ENCODE assay signal across 10 cellular contexts in genomic region chr1:156149374-156150106, GRCh38. TPM values are rescaled to one million over a fixed set of nuclear protein-coding genes. Genes with fewer than 3 reads are reported as not detected.
DNase-seq lines count a peak whose midpoint lies in the region; ATAC-seq and TF ChIP-seq lines count a peak whose summit lies in the region.
"Had no signal": no experiment of that assay in that cellular context is flagged by ENCODE, and none has a peak within 500 bp of the region (broad histone marks: within the 10 kb centered on the region; RNA-seq: fewer than 3 reads in every experiment).

No MANE protein-coding gene starts in this region.

- H3K4me3 ChIP-seq in iPS-15b (ENCODE audit: low read depth, low read length) (peak overlapping the region; percentile 58), GM23248 (no peak overlapping the region)

- no peaks in the 10 kb centered on the region for H4K20me1 ChIP-seq in GM23248 (ENCODE audit: insufficient read depth)

- no peak overlapping the region for H2AFZ ChIP-seq in GM23248

- DNase-seq in GM23248 = no peak
- DNase-seq in NCI-H1436 treated with DMSO at 0.1 percent for 48 hours (lab: John Stamatoyannopoulos, UW) = no peak
- DNase-seq in inferior parietal cortex (ENCODE audit: extremely low spot score) = no peak
- no peak for DNase-seq in UCSD-AML1 (lab: John Stamatoyannopoulos, UW; ENCODE audit: unreplicated experiment)
- DNase-seq: GF-D8, NCI-H345 had no signal

- peaks cover 2% of the 10 kb centered on the region for H3K36me3 ChIP-seq in iPS-15b (ENCODE audit: control insufficient read depth, insufficient read depth, low read length)
- no peaks in the 10 kb centered on the region for H3K36me3 ChIP-seq in GM23248 (ENCODE audit: low read depth)

- in situ Hi-C loops in GM23248 (cut with MboI) = loop anchor here (10.0 kb wide), 1 partner anchor 75 kb away; no protein-coding TSS in a partner anchor

- peak; percentile 68 for TF ChIP-seq POLR2A in GM15510 (IDR thresholded peaks at IDR 0.05; ENCODE audit: borderline replicate concordance, extremely low read depth, insufficient read length)

- H3F3A ChIP-seq in GM23248 (ENCODE audit: insufficient read depth) = peaks cover 17% of the 10 kb centered on the region

- H3K79me2 ChIP-seq in GM23248 (ENCODE audit: insufficient read depth) = no peaks in the 10 kb centered on the region

- H3K9ac ChIP-seq in iPS-15b (ENCODE audit: low read depth, low read length) = no peak overlapping the region
- no peak overlapping the region for H3K9ac ChIP-seq in GM23248

- H3K27me3 ChIP-seq in iPS-15b (ENCODE audit: control insufficient read depth, insufficient read depth, low read length) = no peaks in the 10 kb centered on the region
- no peaks in the 10 kb centered on the region for H3K27me3 ChIP-seq in GM23248 (replicated peaks; ENCODE audit: insufficient read depth)

- H3K9me2 ChIP-seq in GM23248 (ENCODE audit: insufficient read depth) = no peaks in the 10 kb centered on the region

- ATAC-seq in GM21367 (IDR thresholded peaks at IDR 0.05; ENCODE audit: unreplicated experiment) = peak; percentile 28
- ATAC-seq in HG03439 (IDR thresholded peaks at IDR 0.05; ENCODE audit: unreplicated experiment) = peak; percentile 47

- H3K4me2 ChIP-seq in GM23248 (ENCODE audit: unreplicated experiment) = no peak overlapping the region

- H3K4me1 ChIP-seq in iPS-15b (ENCODE audit: control insufficient read depth, insufficient read depth, low read length) = peaks cover 31% of the 10 kb centered on the region
- peaks cover 29% of the 10 kb centered on the region for H3K4me1 ChIP-seq in GM23248 (ENCODE audit: insufficient read depth)

- no peaks in the 10 kb centered on the region for H3K9me3 ChIP-seq in iPS-15b (ENCODE audit: control insufficient read depth, insufficient read depth, low read length)
- H3K9me3 ChIP-seq in GM23248 (ENCODE audit: low read depth) = no peaks in the 10 kb centered on the region

- 25% methylated on average over 12 to 17 of the region's 17 CpGs for WGBS in GM23248 (ENCODE audit: low coverage in 1 of 2, low lambda C conversion rate in 2 of 2, missing lambda C conversion rate in 2 of 2), 2 experiments

- H3K27ac ChIP-seq in GM23248 = no peak overlapping the region

RNA-seq across cellular contexts. Expression of gene SEMA4A, which starts 3.8 kb away (rescaled TPM):
- 1.1 TPM in 1 of 2 replicates, not detected in the other for total RNA-seq in GM23248 (2014; rRNA removed; shearing (Covaris generic))
- polyA plus RNA-seq in GM23248 (2016; fragmentation: Nextera tagmentation; extraction: Ambion mirVana) = 0.35 and 0.51 TPM in 2 replicates

RNA-seq across cellular contexts. Expression of gene LMNA, which starts 35.0 kb away (rescaled TPM):
- total RNA-seq in GM23248 (2014; rRNA removed; shearing (Covaris generic)) = 1,219 and 1,322 TPM in 2 replicates
- 1,230 and 1,270 TPM in 2 replicates for polyA plus RNA-seq in GM23248 (2016; fragmentation: Nextera tagmentation; extraction: Ambion mirVana)

RNA-seq across cellular contexts. Expression of gene SLC25A44, which starts 44.4 kb away (rescaled TPM):
- 12.4 and 14.3 TPM in 2 replicates for total RNA-seq in GM23248 (2014; rRNA removed; shearing (Covaris generic))
- polyA plus RNA-seq in GM23248 (2016; fragmentation: Nextera tagmentation; extraction: Ambion mirVana) = 15.4 and 16.4 TPM in 2 replicates
